Comparison of ENCODE assay signal across 19 cellular contexts in genomic region chr2:234271342-234271741, GRCh38.
"Had no signal": no experiment of that assay in that cellular context is flagged by ENCODE, and none has a peak within 500 bp of the region (broad histone marks: within the 10 kb centered on the region; RNA-seq: fewer than 3 reads in every experiment).

No MANE protein-coding gene starts in this region.

- ATAC-seq: right cardiac atrium had no signal

- H3K27ac Mint-ChIP-seq: progenitor cell of endocrine pancreas had no signal

- DNase-seq: activated CD4-positive, alpha-beta T cell treated with anti-CD3 and anti-CD28 coated beads, Interleukin-2, amount 10 ng/mL, durations not matched to agents 24 days and 14 days; activated CD4-positive, CD25-positive, alpha-beta regulatory T cell; activated naive CD4-positive, alpha-beta T cell treated with Interleukin-2 at 50 U/mL for 16 hours; cortex of kidney; effector CD4-positive, alpha-beta T cell; esophagus squamous epithelium; foreskin fibroblast; hypothalamus; left ventricle myocardium inferior; naive thymus-derived CD8-positive, alpha-beta T cell; occipital lobe; right cardiac atrium; small intestine; stimulated activated CD4-positive, alpha-beta T cell treated with anti-CD3 and anti-CD28 coated beads, Interleukin-4, amount 100 ng/mL, for 24 hours; stimulated activated CD8-positive, alpha-beta memory T cell treated with anti-CD3 and anti-CD28 coated beads, Interleukin-4, amount 100 ng/mL, for 48 hours; stomach had no signal

- H3K27ac ChIP-seq: esophagus squamous epithelium, left ventricle myocardium inferior, stomach, thoracic aorta had no signal

- H3K36me3 ChIP-seq: esophagus squamous epithelium, left ventricle myocardium inferior, stomach, thoracic aorta had no signal

- H3K36me3 Mint-ChIP-seq: naive thymus-derived CD8-positive, alpha-beta T cell had no signal

- H3K9me3 ChIP-seq: esophagus squamous epithelium, left ventricle myocardium inferior, stomach, thoracic aorta had no signal

- H3K9me3 Mint-ChIP-seq: activated T-helper 17 cell treated with anti-CD3 and anti-CD28 coated beads, Interleukin-2, amount 50 U/mL, for 72 hours had no signal

- H3K27me3 Mint-ChIP-seq: activated CD4-positive, alpha-beta T cell treated with anti-CD3 and anti-CD28 coated beads, Interleukin-2, amount 10 ng/mL, durations not matched to agents 24 days and 14 days; activated T-helper 17 cell treated with anti-CD3 and anti-CD28 coated beads, Interleukin-2, amount 50 U/mL, for 72 hours; naive thymus-derived CD8-positive, alpha-beta T cell; progenitor cell of endocrine pancreas had no signal
